Comparison of ENCODE assay signal across 1 cellular context in genomic region chr1:178093150-178093957, GRCh38.
TF ChIP-seq lines count a peak whose summit lies in the region.

No MANE protein-coding gene starts in this region.

TF ChIP-seq in HepG2, 621 proteins besides CTCF, POLR2A, EP300 and RAD21 (continued from another document and continues in another):
- TF ChIP-seq NFAT5 (CRISPR knock-in tag; IDR thresholded peaks at IDR 0.05) (no peak), ZNF276 (CRISPR knock-in tag; IDR thresholded peaks at IDR 0.05; ENCODE audit: low read depth) (no peak), SNAI1 (CRISPR knock-in tag; IDR thresholded peaks at IDR 0.05; ENCODE audit: borderline replicate concordance) (no peak), ZNF564 (CRISPR knock-in tag; IDR thresholded peaks at IDR 0.05) (0 out of 2 replicates have a peak, but pooled peaks have one; percentile 13), ZHX2 (IDR thresholded peaks at IDR 0.05; ENCODE audit: low read depth) (no peak; the same call in 1 of the 2 replicates), ZHX2 (CRISPR knock-in tag; IDR thresholded peaks at IDR 0.05; ENCODE audit: borderline replicate concordance) (no peak; the same call in 1 of the 2 replicates), ZNF569 (CRISPR knock-in tag; IDR thresholded peaks at IDR 0.05; ENCODE audit: borderline replicate concordance) (no peak), MYPOP (CRISPR knock-in tag; IDR thresholded peaks at IDR 0.05) (no peak; the same call in 1 of the 2 replicates), ISL2 (CRISPR knock-in tag; IDR thresholded peaks at IDR 0.05) (peak; percentile 49; the same call in 1 of the 2 replicates), ZNF749 (CRISPR knock-in tag; IDR thresholded peaks at IDR 0.05; ENCODE audit: borderline replicate concordance) (no peak), ASH2L (IDR thresholded peaks at IDR 0.05; ENCODE audit: insufficient read length, low read depth, low read length) (no peak), SETDB1 (CRISPR knock-in tag; IDR thresholded peaks at IDR 0.05; ENCODE audit: borderline replicate concordance) (no peak), ZBTB14 (CRISPR knock-in tag; IDR thresholded peaks at IDR 0.05) (no peak; the same call in 1 of the 2 replicates), ZSCAN20 (CRISPR knock-in tag; IDR thresholded peaks at IDR 0.05; ENCODE audit: borderline replicate concordance) (no peak; the same call in 1 of the 2 replicates), FOXM1 (CRISPR knock-in tag; IDR thresholded peaks at IDR 0.05) (no peak), DZIP1 (CRISPR knock-in tag; IDR thresholded peaks at IDR 0.05) (no peak), ZNF33B (CRISPR knock-in tag; IDR thresholded peaks at IDR 0.05) (no peak), U2AF1 (optimal IDR thresholded peaks at IDR 0.05; ENCODE audit: low read depth, low read length) (no peak), KMT2A (CRISPR knock-in tag; IDR thresholded peaks at IDR 0.05) (0 out of 2 replicates have a peak, but pooled peaks have one; percentile 12), NR2F1 (CRISPR knock-in tag; IDR thresholded peaks at IDR 0.05) (no peak), SMAD3 (CRISPR knock-in tag; IDR thresholded peaks at IDR 0.05) (no peak), TBX2 (CRISPR knock-in tag; IDR thresholded peaks at IDR 0.05; ENCODE audit: borderline replicate concordance) (no peak; the same call in 1 of the 2 replicates), ZNF609 (CRISPR knock-in tag; IDR thresholded peaks at IDR 0.05; ENCODE audit: borderline replicate concordance) (no peak), MED8 (CRISPR knock-in tag; IDR thresholded peaks at IDR 0.05; ENCODE audit: insufficient replicate concordance) (no peak), RBFOX2 (IDR thresholded peaks at IDR 0.05; ENCODE audit: low read depth, low read length) (no peak), GABPA (IDR thresholded peaks at IDR 0.05; ENCODE audit: low read depth, low read length) (no peak), GABPA (CRISPR knock-in tag; IDR thresholded peaks at IDR 0.05; ENCODE audit: low read depth) (no peak), RARG (CRISPR knock-in tag; IDR thresholded peaks at IDR 0.05; ENCODE audit: low read depth) (0 out of 2 replicates have a peak, but pooled peaks have one; percentile 51), ARHGAP35 (CRISPR knock-in tag; IDR thresholded peaks at IDR 0.05; ENCODE audit: borderline replicate concordance) (no peak), ATF5 (CRISPR knock-in tag; IDR thresholded peaks at IDR 0.05; ENCODE audit: low read depth) (no peak), ZNF333 (CRISPR knock-in tag; IDR thresholded peaks at IDR 0.05; ENCODE audit: borderline replicate concordance) (no peak), ZFP1 (CRISPR knock-in tag; IDR thresholded peaks at IDR 0.05) (no peak; the same call in 1 of the 2 replicates), ZNF546 (CRISPR knock-in tag; conservative IDR thresholded peaks at IDR 0.05) (no peak)
